In the genomic region with DNA sequence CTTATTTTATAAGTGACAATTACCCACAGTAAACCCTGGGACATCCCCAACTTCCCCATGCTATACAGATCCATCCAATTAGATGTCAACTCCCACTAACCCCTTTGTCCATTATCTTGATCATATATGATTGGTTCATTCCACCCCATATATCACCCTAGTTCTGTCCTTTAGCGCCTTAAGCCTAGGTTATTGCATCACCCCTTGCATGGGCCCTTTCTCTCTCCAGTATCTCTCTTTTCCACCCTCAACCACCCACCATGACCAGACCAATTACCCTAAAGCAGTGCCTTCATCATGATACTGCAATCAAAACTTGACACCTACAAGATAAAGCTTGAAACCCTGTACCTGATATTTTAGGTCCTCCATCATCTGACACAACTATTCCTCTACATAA, we compare ENCODE assay signal across 25 cellular contexts.
"Had no signal": no experiment of that assay in that cellular context is flagged by ENCODE, and none has a peak within 500 bp of the region (broad histone marks: within the 10 kb centered on the region; RNA-seq: fewer than 3 reads in every experiment).

No MANE protein-coding gene starts in this region.

- H3K4me1 ChIP-seq: colonic mucosa, esophagus squamous epithelium, gastrocnemius medialis, heart right ventricle, left lung, lower lobe of right lung had no signal

- FAIRE-seq: endometrium, islet of Langerhans, keratinocyte had no signal

- H3K9me3 ChIP-seq: colonic mucosa, esophagus squamous epithelium, gastrocnemius medialis, left lung, lower lobe of right lung, mucosa of descending colon had no signal

- ATAC-seq: effector memory CD8-positive, alpha-beta T cell; esophagus mucosa; gastrocnemius medialis; heart right ventricle; left cardiac atrium; left lung; left ventricle myocardium superior; lower lobe of right lung; mucosa of descending colon had no signal

- DNase-seq: colonic mucosa; cortex of kidney; effector CD8-positive, alpha-beta T cell; effector memory CD8-positive, alpha-beta T cell; endodermal cell; erythroblast; esophagus squamous epithelium; foreskin fibroblast; foreskin melanocyte; gastrocnemius medialis; glutamatergic neuron; head of caudate nucleus; heart right ventricle; hippocampal formation; left cardiac atrium; left lung; left ventricle myocardium superior; lower lobe of right lung; mesenchymal stem cell; mucosa of descending colon had no signal

- H3K27ac ChIP-seq: colonic mucosa, epithelial cell of prostate, esophagus squamous epithelium, gastrocnemius medialis, heart right ventricle, left lung, lower lobe of right lung had no signal

- H3K27me3 ChIP-seq: colonic mucosa, gastrocnemius medialis had no signal

- H3K36me3 ChIP-seq: colonic mucosa, esophagus squamous epithelium, gastrocnemius medialis, heart right ventricle, left lung, lower lobe of right lung had no signal

- H3K4me3 ChIP-seq: colonic mucosa, esophagus squamous epithelium, gastrocnemius medialis, heart right ventricle, left lung, lower lobe of right lung, mucosa of descending colon had no signal
